7 cellular contexts compared by ENCODE assay signal in the genomic region with DNA sequence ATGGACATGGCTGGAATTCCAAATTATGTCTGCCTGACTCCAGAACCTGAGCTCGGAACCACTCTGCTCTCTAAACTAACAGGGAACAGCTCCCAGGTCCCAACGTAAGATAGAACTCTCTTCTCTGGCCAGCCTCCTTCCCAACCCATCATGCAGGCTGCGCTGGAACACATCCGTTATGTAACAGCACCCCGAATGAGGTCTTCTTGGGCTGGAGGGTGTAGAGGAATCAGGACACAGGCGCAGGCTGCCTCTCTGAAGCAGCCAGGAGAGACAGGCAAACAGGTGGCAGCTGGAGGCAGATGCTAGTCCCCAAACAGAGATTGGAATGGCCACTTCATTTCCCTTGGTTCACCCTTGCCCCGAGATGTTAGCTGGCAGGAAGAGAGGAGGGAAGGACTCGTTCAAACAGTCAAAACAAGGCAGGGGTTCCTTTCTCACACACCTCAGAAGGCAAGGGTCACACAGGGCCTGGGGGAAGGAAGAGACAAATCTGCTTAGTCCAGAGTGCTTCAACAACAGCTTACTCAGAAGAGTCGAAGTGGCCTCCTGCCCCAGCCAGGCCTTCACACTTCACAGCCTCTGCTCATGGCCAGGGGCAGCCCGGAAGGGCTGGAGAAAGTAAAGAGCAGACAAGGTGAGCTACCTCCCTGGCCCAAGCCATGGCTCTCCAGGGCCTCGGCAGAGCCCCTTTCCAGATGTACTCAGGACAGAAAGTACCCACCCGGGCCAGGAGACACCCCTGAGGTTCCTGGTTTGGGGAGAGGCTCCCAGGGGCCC. TPM values are rescaled to one million over a fixed set of nuclear protein-coding genes. Genes with fewer than 3 reads are reported as not detected.
"Had no signal": no experiment of that assay in that cellular context is flagged by ENCODE, and none has a peak within 500 bp of the region (broad histone marks: within the 10 kb centered on the region; RNA-seq: fewer than 3 reads in every experiment).

No MANE protein-coding gene starts in this region.

RNA-seq across cellular contexts. Expression of gene PNCK, which starts 31.2 kb away (rescaled TPM):
- total RNA-seq: naive thymus-derived CD8-positive, alpha-beta T cell had no signal
- polyA plus RNA-seq: immature natural killer cell; naive thymus-derived CD8-positive, alpha-beta T cell had no signal

RNA-seq across cellular contexts. Expression of gene DUSP9, which starts 57.8 kb away (rescaled TPM):
- total RNA-seq: cardiac septum; chondrocyte; left colon; mononuclear cell; naive thymus-derived CD8-positive, alpha-beta T cell; posterior vena cava had no signal
- polyA plus RNA-seq: immature natural killer cell; naive thymus-derived CD8-positive, alpha-beta T cell had no signal
